In genomic region chr5:150428978-150429377, GRCh38 we compare ENCODE assay signal across 14 cellular contexts.
"Had no signal": no experiment of that assay in that cellular context is flagged by ENCODE, and none has a peak within 500 bp of the region (broad histone marks: within the 10 kb centered on the region; RNA-seq: fewer than 3 reads in every experiment).

No MANE protein-coding gene starts in this region.

- H3K9me3 ChIP-seq: colonic mucosa, neutrophil, spleen, suprapubic skin had no signal

- DNase-seq: activated CD4-positive, alpha-beta T cell treated with anti-CD3 and anti-CD28 coated beads, Interleukin-2, amount 10 ng/mL, durations not matched to agents 7 days and 5 days; activated CD4-positive, CD25-positive, alpha-beta regulatory T cell; activated CD8-positive, alpha-beta memory T cell treated with anti-CD3 and anti-CD28 coated beads for 24 hours; activated naive CD4-positive, alpha-beta T cell treated with anti-CD3 and anti-CD28 coated beads for 36 hours; colonic mucosa; effector CD8-positive, alpha-beta T cell; left ventricle myocardium superior; spleen; stimulated activated CD4-positive, alpha-beta T cell treated with anti-CD3 and anti-CD28 coated beads, Interleukin-1b, Interleukin-23, amount 100 ng/mL, for 48 hours; stimulated activated naive CD4-positive, alpha-beta T cell treated with Interleukin-2 at 50 U/mL for 16 hours; T-cell had no signal

- H3K4me1 ChIP-seq: colonic mucosa had no signal

- H3K27me3 ChIP-seq: cardiac muscle cell, colonic mucosa, neutrophil, spleen, suprapubic skin had no signal

- H3K27ac ChIP-seq: neutrophil, suprapubic skin had no signal

- H3K36me3 ChIP-seq: cardiac muscle cell, colonic mucosa, neutrophil, spleen, suprapubic skin had no signal

- ATAC-seq: T-cell had no signal

- H3K4me3 ChIP-seq: cardiac muscle cell, colonic mucosa, spleen, suprapubic skin had no signal
